8 cellular contexts compared by ENCODE assay signal in genomic region chr19:16382775-16383543, GRCh38. TPM values are rescaled to one million over a fixed set of nuclear protein-coding genes. Genes with fewer than 3 reads are reported as not detected.
DNase-seq lines count a peak whose midpoint lies in the region; ATAC-seq and TF ChIP-seq lines count a peak whose summit lies in the region.

No MANE protein-coding gene starts in this region.

- DNase-seq in ACHN, result peak; percentile 76
- DNase-seq in NCI-H774 (lab: John Stamatoyannopoulos, UW), result peak; percentile 28
- peak; percentile 83 for DNase-seq in activated CD8-positive, alpha-beta T cell treated with anti-CD3 and anti-CD28 coated beads for 36 hours
- peak; percentile 68 for DNase-seq in effector CD8-positive, alpha-beta T cell (lab: John Stamatoyannopoulos, UW)
- peak; percentile 88 for DNase-seq in medulla oblongata (ENCODE audit: extremely low spot score)
- peak; percentile 51 to 73 (median 64) for DNase-seq in stimulated activated CD4-positive, alpha-beta T cell treated with anti-CD3 and anti-CD28 coated beads, TNF-alpha, amount 100 ng/mL, for 24 hours (ENCODE audit: low read depth in 3 of 3)

- TF ChIP-seq CTCF in activated CD8-positive, alpha-beta T cell treated with anti-CD3 and anti-CD28 coated beads for 36 hours (IDR thresholded peaks at IDR 0.05), result peak; percentile 90

- ATAC-seq in GM19324 (IDR thresholded peaks at IDR 0.05; ENCODE audit: low FRiP score, unreplicated experiment) (peak; percentile 51), HG03571 (IDR thresholded peaks at IDR 0.05; ENCODE audit: unreplicated experiment) (no peak)
- peak; percentile 71 for ATAC-seq in activated CD8-positive, alpha-beta T cell treated with anti-CD3 and anti-CD28 coated beads for 36 hours

- no peak overlapping the region for H3K4me3 Mint-ChIP-seq in activated CD8-positive, alpha-beta T cell treated with anti-CD3 and anti-CD28 coated beads for 36 hours

- in situ Hi-C loops in ACHN (cut with HindIII; ENCODE audit: low pct_ligation_motif_present, low pct_unique_long_range_greater_than_20kb, low sequenced_read_pairs), result no loop called here

- intact Hi-C loops in activated CD8-positive, alpha-beta T cell treated with anti-CD3 and anti-CD28 coated beads for 36 hours (cut with micrococcal nuclease), result loop anchor here (2.0 kb wide), 1 partner anchor 136 kb away; no protein-coding TSS in a partner anchor

- CTCF ChIA-PET in activated CD8-positive, alpha-beta T cell treated with anti-CD3 and anti-CD28 coated beads for 36 hours (lab: Charles Lee), result interaction anchor here (0.6 to 4.3 kb wide), 49 partner anchors 8 to 341 kb away, joined by 3 to 131 read pairs (median 4); partner anchors contain the start of genes AP1M1, FAM32A and KLF2

- peaks cover 33% of the 10 kb centered on the region for H3K4me1 Mint-ChIP-seq in activated CD8-positive, alpha-beta T cell treated with anti-CD3 and anti-CD28 coated beads for 36 hours (ENCODE audit: low read depth)

- no peak overlapping the region for H3K27ac Mint-ChIP-seq in activated CD8-positive, alpha-beta T cell treated with anti-CD3 and anti-CD28 coated beads for 36 hours

- H3K9me3 Mint-ChIP-seq in activated CD8-positive, alpha-beta T cell treated with anti-CD3 and anti-CD28 coated beads for 36 hours, result no peaks in the 10 kb centered on the region

- H3K36me3 Mint-ChIP-seq in activated CD8-positive, alpha-beta T cell treated with anti-CD3 and anti-CD28 coated beads for 36 hours (ENCODE audit: low read depth), result peaks cover 19% of the 10 kb centered on the region

- POLR2A ChIA-PET in activated CD8-positive, alpha-beta T cell treated with anti-CD3 and anti-CD28 coated beads for 36 hours (lab: Charles Lee), result interaction anchor here (1.0 to 1.9 kb wide), 3 partner anchors 12 to 115 kb away, joined by 3 to 9 read pairs (median 3); no protein-coding TSS in a partner anchor

- H3K27me3 Mint-ChIP-seq in activated CD8-positive, alpha-beta T cell treated with anti-CD3 and anti-CD28 coated beads for 36 hours, result no peaks in the 10 kb centered on the region

RNA-seq across cellular contexts. Expression of gene KLF2, which starts 58.3 kb away (rescaled TPM):
- 1 to 10 TPM in 1 of 2 experiments, under 1 TPM in 1; 0.94 to 1.0 TPM for total RNA-seq in activated CD8-positive, alpha-beta T cell treated with anti-CD3 and anti-CD28 coated beads for 36 hours

Comparison
In these comparisons a context has a peak if more than half of its experiments do, and no peak if none do; other contexts are left out.
1. DNase-seq: peak in every context shown above with its lines; median percentile 88 in medulla oblongata; 83 in activated CD8-positive, alpha-beta T cell treated with anti-CD3 and anti-CD28 coated beads for 36 hours; 76 in ACHN; 68 in effector CD8-positive, alpha-beta T cell; 64 in stimulated activated CD4-positive, alpha-beta T cell treated with anti-CD3 and anti-CD28 coated beads, TNF-alpha, amount 100 ng/mL, for 24 hours; 28 in NCI-H774.